Comparison of ENCODE assay signal across 8 cellular contexts in genomic region chr7:92246363-92247101, GRCh38. TPM values are rescaled to one million over a fixed set of nuclear protein-coding genes. Genes with fewer than 3 reads are reported as not detected.
DNase-seq lines count a peak whose midpoint lies in the region; ATAC-seq and TF ChIP-seq lines count a peak whose summit lies in the region.

No MANE protein-coding gene starts in this region.

- H3K9ac ChIP-seq in OCI-LY3 (ENCODE audit: low read length), result peak overlapping the region; percentile 83

- no peak for TF ChIP-seq POLR2A in prostate gland (IDR thresholded peaks at IDR 0.05)

- peak overlapping the region; percentile 90 for H3K4me2 ChIP-seq in OCI-LY3 (ENCODE audit: low read length)

- peaks cover 16% of the 10 kb centered on the region for H4K20me1 ChIP-seq in OCI-LY3 (ENCODE audit: insufficient read depth, low read length)

- H3K4me3 ChIP-seq in CD4-positive, alpha-beta memory T cell (ENCODE audit: low read length in 2 of 2), result peak overlapping the region; percentile 91 to 98
- H3K4me3 ChIP-seq in OCI-LY3 (ENCODE audit: low read length), result peak overlapping the region; percentile 97
- peak overlapping the region; percentile 94 to 98 for H3K4me3 ChIP-seq in right atrium auricular region
- peak overlapping the region; percentile 90 for H3K4me3 ChIP-seq in prostate gland

- H3K27ac Mint-ChIP-seq in CD4-positive, alpha-beta memory T cell, result peak overlapping the region; percentile 72 to 98 (median 85)

- intact Hi-C loops in CD4-positive, alpha-beta memory T cell (cut with micrococcal nuclease), result loop anchor here (2.0 to 10.0 kb wide), 3 partner anchors 200 to 588 kb away; partner anchors contain the start of genes AKAP9, CDK6 and GATAD1
- intact Hi-C loops in prostate gland (cut with DNase I), result loop anchor here (5.0 kb wide), 1 partner anchor 196 kb away; no protein-coding TSS in a partner anchor

- no peaks in the 10 kb centered on the region for H3K27me3 Mint-ChIP-seq in CD4-positive, alpha-beta memory T cell

- peak in 4 of 5 donors; percentile 39 to 52 (median 42) for DNase-seq in CD4-positive, alpha-beta memory T cell
- DNase-seq in amygdala (lab: John Stamatoyannopoulos, UW), result peak in 41 of 56 donors; percentile 2 to 72 (median 46)
- DNase-seq in right atrium auricular region (ENCODE audit: low spot score), result no peak
- DNase-seq in prostate gland (ENCODE audit: low spot score), result peak; percentile 16
- no peak for DNase-seq in amniotic stem cell (lab: John Stamatoyannopoulos, UW)

- no peaks in the 10 kb centered on the region for H3K27me3 ChIP-seq in CD4-positive, alpha-beta memory T cell (ENCODE audit: insufficient read depth, low read length)
- H3K27me3 ChIP-seq in OCI-LY3 (ENCODE audit: low read depth, low read length) (no peaks in the 10 kb centered on the region), right atrium auricular region (no peaks in the 10 kb centered on the region), prostate gland (replicated peaks; ENCODE audit: insufficient read depth) (no peaks in the 10 kb centered on the region)

- peak overlapping the region; percentile 88 to 99 (median 94) for H3K4me3 Mint-ChIP-seq in CD4-positive, alpha-beta memory T cell

- H3K36me3 ChIP-seq in CD4-positive, alpha-beta memory T cell (ENCODE audit: insufficient read depth, low read length), result peaks cover 3% of the 10 kb centered on the region
- H3K36me3 ChIP-seq in OCI-LY3 (replicated peaks; ENCODE audit: low read depth, low read length) (peaks cover 2% of the 10 kb centered on the region), right atrium auricular region (peaks cover 3% of the 10 kb centered on the region), prostate gland (no peaks in the 10 kb centered on the region)

- peaks cover 43% of the 10 kb centered on the region for H3K4me1 ChIP-seq in CD4-positive, alpha-beta memory T cell (ENCODE audit: insufficient read depth, low read length)
- peaks cover 28% of the 10 kb centered on the region for H3K4me1 ChIP-seq in OCI-LY3 (ENCODE audit: low read length)
- H3K4me1 ChIP-seq in right atrium auricular region, result peaks cover 0 to 36% of the 10 kb centered on the region in 2 donors
- H3K4me1 ChIP-seq in prostate gland (replicated peaks), result no peaks in the 10 kb centered on the region

- H3K27ac ChIP-seq in CD4-positive, alpha-beta memory T cell (ENCODE audit: low read depth, low read length), result peak overlapping the region; percentile 97
- H3K27ac ChIP-seq in OCI-LY3 (ENCODE audit: low read length) (peak overlapping the region; percentile 70), right atrium auricular region (peak overlapping the region; percentile 90 to 97), prostate gland (peak overlapping the region; percentile 85 to 92)

- POLR2A ChIA-PET in CD4-positive, alpha-beta memory T cell (lab: Charles Lee; ENCODE audit: partially characterized antibody), result interaction anchor here (0.6 to 3.2 kb wide), 11 partner anchors 9 to 366 kb away, joined by 3 to 49 read pairs (median 4); partner anchors contain the start of genes AKAP9, CYP51A1, GATAD1 and MTERF1

- peaks cover 3 to 31% of the 10 kb centered on the region in 2 donors for H3K36me3 Mint-ChIP-seq in CD4-positive, alpha-beta memory T cell

- H3K79me2 ChIP-seq in OCI-LY3 (ENCODE audit: low read length), result peaks cover 77% of the 10 kb centered on the region

- H2AFZ ChIP-seq in OCI-LY3 (ENCODE audit: low read depth, low read length), result peak overlapping the region; percentile 77

- under 1% methylated on average over 30 of the region's 34 CpGs for WGBS in prostate gland

- CTCF ChIA-PET in CD4-positive, alpha-beta memory T cell (lab: Charles Lee; ENCODE audit: partially characterized antibody), result interaction anchor here (1.0 to 2.1 kb wide), 6 partner anchors 12 to 282 kb away, joined by 3 to 15 read pairs (median 4); partner anchors contain the start of genes GATAD1, LRRD1, PEX1 and RBM48

- H3K9me3 Mint-ChIP-seq in CD4-positive, alpha-beta memory T cell, result no peaks in the 10 kb centered on the region

- TF ChIP-seq CTCF in OCI-LY3 (IDR thresholded peaks at IDR 0.05; ENCODE audit: low read depth, low read length) (no peak), right atrium auricular region (IDR thresholded peaks at IDR 0.05) (no peak), prostate gland (IDR thresholded peaks at IDR 0.05) (no peak)

- H3K4me1 Mint-ChIP-seq in CD4-positive, alpha-beta memory T cell, result peaks cover 31 to 54% (median 42%) of the 10 kb centered on the region in 4 donors

- ATAC-seq in GM19023 (IDR thresholded peaks at IDR 0.05; ENCODE audit: unreplicated experiment) (peak; percentile 33), HG03097 (IDR thresholded peaks at IDR 0.05; ENCODE audit: low FRiP score, unreplicated experiment) (peak; percentile 10)

- no peaks in the 10 kb centered on the region for H3K9me3 ChIP-seq in CD4-positive, alpha-beta memory T cell (ENCODE audit: control insufficient read depth in 1 of 2, low read length in 2 of 2)
- H3K9me3 ChIP-seq in OCI-LY3 (ENCODE audit: insufficient read depth, low read length) (no peaks in the 10 kb centered on the region), right atrium auricular region (no peaks in the 10 kb centered on the region), prostate gland (no peaks in the 10 kb centered on the region)

RNA-seq across cellular contexts. Expression of gene ANKIB1, which starts 0.8 kb away (rescaled TPM):
- 10 to 100 TPM; 77.7 to 78.5 TPM for total RNA-seq in CD4-positive, alpha-beta memory T cell
- polyA plus RNA-seq in CD4-positive, alpha-beta memory T cell, result 10 to 100 TPM in 1 of 2 donors, 1 to 10 TPM in 1; 3.7 to 10.2 TPM
- 10 to 100 TPM; 25.0 to 32.7 TPM for total RNA-seq in right atrium auricular region
- 10 to 100 TPM; 20.1 to 47.9 TPM for total RNA-seq in prostate gland

RNA-seq across cellular contexts. Expression of gene KRIT1, which starts 0.8 kb away (rescaled TPM):
- total RNA-seq in CD4-positive, alpha-beta memory T cell, result 10 to 100 TPM; 66.0 to 80.7 TPM
- 10 to 100 TPM in 1 of 2 donors, 1 to 10 TPM in 1; 7.7 to 21.4 TPM for polyA plus RNA-seq in CD4-positive, alpha-beta memory T cell
- 10 to 100 TPM; 35.2 to 56.4 TPM for total RNA-seq in right atrium auricular region
- total RNA-seq in prostate gland, result 10 to 100 TPM; 53.4 to 98.4 TPM

Comparison
In these comparisons a context has a peak if more than half of its experiments do, and no peak if none do; other contexts are left out.
1. DNase-seq: peak in CD4-positive, alpha-beta memory T cell (4 of 5), amygdala (41 of 56) and prostate gland (single experiment); none in right atrium auricular region (single experiment) and amniotic stem cell (single experiment).
2. Peak in every context shown above with its lines, with median percentiles within 50 percentile points of each other: H3K27ac ChIP-seq and H3K4me3 ChIP-seq.